In the genomic region with DNA sequence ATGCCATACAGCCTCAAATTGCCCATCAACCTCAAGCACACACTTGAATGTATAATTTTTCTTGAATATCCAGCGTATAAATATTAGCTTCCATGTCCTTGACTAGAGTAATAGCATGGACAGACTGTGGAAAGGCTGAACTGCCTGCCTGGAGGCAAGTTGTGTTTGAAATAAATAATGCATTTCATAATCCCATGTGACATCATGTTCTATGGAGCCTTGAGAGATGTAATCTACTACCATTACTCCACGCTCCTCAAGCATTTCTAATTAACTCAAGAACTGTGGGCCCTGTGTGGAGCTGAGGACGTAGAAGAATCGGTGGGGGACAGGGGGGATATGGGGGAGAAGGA, we compare ENCODE assay signal across 27 cellular contexts.
"Had no signal": no experiment of that assay in that cellular context is flagged by ENCODE, and none has a peak within 500 bp of the region (broad histone marks: within the 10 kb centered on the region; RNA-seq: fewer than 3 reads in every experiment).

No MANE protein-coding gene starts in this region.

- H3K4me1 ChIP-seq: stomach, thyroid gland had no signal

- H3K9me3 Mint-ChIP-seq: activated B cell treated with CpG ODN at 0.5 μM for 24 hours; activated naive CD4-positive, alpha-beta T cell treated with anti-CD3 and anti-CD28 coated beads for 36 hours; activated naive CD8-positive, alpha-beta T cell treated with anti-CD3 and anti-CD28 coated beads for 36 hours; activated T-helper 1 cell treated with anti-CD3 and anti-CD28 coated beads, Interleukin-12 subunit alpha, Interleukin-12 subunit beta, Interleukin-2, Interleukin-4 antibody, amounts not matched to agents 30 ng/mL and 10 ng/mL and 1 ng/mL, durations not matched to agents 14 hours and 24 hours and 36 hours; effector memory CD8-positive, alpha-beta T cell; immature natural killer cell; natural killer cell; stimulated activated naive B cell treated with anti-CD40 and anti-IgM and Interleukin-4, amounts not matched to agents 10 μg/mL and 1 μg/mL and 100 μg/mL, for 72 hours; T-cell had no signal

- H3K27me3 ChIP-seq: brain microvascular endothelial cell, esophagus muscularis mucosa, heart left ventricle, stomach, thyroid gland had no signal

- H3K9me3 ChIP-seq: esophagus muscularis mucosa, heart left ventricle, lower lobe of right lung, stomach, thyroid gland had no signal

- H3K36me3 ChIP-seq: brain microvascular endothelial cell, lower lobe of right lung, stomach, thyroid gland had no signal

- H3K4me3 ChIP-seq: esophagus muscularis mucosa, heart left ventricle, lower lobe of right lung, stomach, thyroid gland had no signal

- H3K36me3 Mint-ChIP-seq: natural killer cell had no signal

- DNase-seq: activated B cell treated with CpG ODN at 0.5 μM for 24 hours; activated CD4-positive, alpha-beta T cell treated with anti-CD3 and anti-CD28 coated beads for 36 hours; activated CD8-positive, alpha-beta memory T cell treated with anti-CD3 and anti-CD28 coated beads for 24 hours; activated effector memory CD4-positive, alpha-beta T cell treated with anti-CD3 and anti-CD28 coated beads, Interleukin-2, amount 50 U/mL, for 16 hours; activated naive CD4-positive, alpha-beta T cell treated with anti-CD3 and anti-CD28 coated beads for 36 hours; activated naive CD8-positive, alpha-beta T cell treated with anti-CD3 and anti-CD28 coated beads for 36 hours; activated T-cell treated with anti-CD3 and anti-CD28 coated beads, Interleukin-2, amount 50 U/mL, for 1 hour; amniotic stem cell; brain microvascular endothelial cell; cortex of kidney; effector memory CD8-positive, alpha-beta T cell; heart left ventricle; hypothalamus; immature natural killer cell; lower lobe of right lung; mesendoderm; natural killer cell; right cardiac atrium; stimulated activated CD4-positive, alpha-beta T cell treated with anti-CD3 and anti-CD28 coated beads, Interleukin-15, amount 100 ng/mL, for 24 hours; stimulated activated CD4-positive, alpha-beta T cell treated with anti-CD3 and anti-CD28 coated beads, Interleukin-2, amount 100 ng/mL, for 24 hours; stimulated activated naive B cell treated with anti-CD40 and anti-IgM and Interleukin-4, amounts not matched to agents 10 μg/mL and 1 μg/mL and 100 μg/mL, for 72 hours; stomach; T-cell; thyroid gland had no signal

- H3K27ac Mint-ChIP-seq: activated B cell treated with CpG ODN at 0.5 μM for 24 hours; activated CD4-positive, alpha-beta T cell treated with anti-CD3 and anti-CD28 coated beads for 36 hours; activated naive CD4-positive, alpha-beta T cell treated with anti-CD3 and anti-CD28 coated beads for 36 hours; activated naive CD8-positive, alpha-beta T cell treated with anti-CD3 and anti-CD28 coated beads for 36 hours; activated T-helper 1 cell treated with anti-CD3 and anti-CD28 coated beads, Interleukin-12 subunit alpha, Interleukin-12 subunit beta, Interleukin-2, Interleukin-4 antibody, amounts not matched to agents 30 ng/mL and 10 ng/mL and 1 ng/mL, durations not matched to agents 14 hours and 24 hours and 36 hours; effector memory CD8-positive, alpha-beta T cell; immature natural killer cell; stimulated activated naive B cell treated with anti-CD40 and anti-IgM and Interleukin-4, amounts not matched to agents 10 μg/mL and 1 μg/mL and 100 μg/mL, for 72 hours; T-cell had no signal

- H3K4me1 Mint-ChIP-seq: activated B cell treated with CpG ODN at 0.5 μM for 24 hours; activated CD4-positive, alpha-beta T cell treated with anti-CD3 and anti-CD28 coated beads for 36 hours; activated naive CD8-positive, alpha-beta T cell treated with anti-CD3 and anti-CD28 coated beads for 36 hours; immature natural killer cell had no signal

- H3K4me3 Mint-ChIP-seq: activated B cell treated with CpG ODN at 0.5 μM for 24 hours; activated CD4-positive, alpha-beta T cell treated with anti-CD3 and anti-CD28 coated beads for 36 hours; activated naive CD4-positive, alpha-beta T cell treated with anti-CD3 and anti-CD28 coated beads for 36 hours; activated naive CD8-positive, alpha-beta T cell treated with anti-CD3 and anti-CD28 coated beads for 36 hours; activated T-helper 1 cell treated with anti-CD3 and anti-CD28 coated beads, Interleukin-12 subunit alpha, Interleukin-12 subunit beta, Interleukin-2, Interleukin-4 antibody, amounts not matched to agents 30 ng/mL and 10 ng/mL and 1 ng/mL, durations not matched to agents 14 hours and 24 hours and 36 hours; effector memory CD8-positive, alpha-beta T cell; immature natural killer cell; natural killer cell; stimulated activated naive B cell treated with anti-CD40 and anti-IgM and Interleukin-4, amounts not matched to agents 10 μg/mL and 1 μg/mL and 100 μg/mL, for 72 hours; T-cell had no signal

- ATAC-seq: activated CD4-positive, alpha-beta T cell treated with anti-CD3 and anti-CD28 coated beads for 36 hours; effector memory CD8-positive, alpha-beta T cell; left lobe of liver; natural killer cell; right cardiac atrium; stimulated activated naive B cell treated with anti-CD40 and anti-IgM and Interleukin-4, amounts not matched to agents 10 μg/mL and 1 μg/mL and 100 μg/mL, for 72 hours; T-cell had no signal

- H3K27me3 Mint-ChIP-seq: activated B cell treated with CpG ODN at 0.5 μM for 24 hours; activated CD4-positive, alpha-beta T cell treated with anti-CD3 and anti-CD28 coated beads for 36 hours; activated naive CD8-positive, alpha-beta T cell treated with anti-CD3 and anti-CD28 coated beads for 36 hours had no signal

- H3K27ac ChIP-seq: brain microvascular endothelial cell, esophagus muscularis mucosa, heart left ventricle, lower lobe of right lung, stomach, thyroid gland had no signal
